ENCODE assay signal across 25 cellular contexts in the genomic region with DNA sequence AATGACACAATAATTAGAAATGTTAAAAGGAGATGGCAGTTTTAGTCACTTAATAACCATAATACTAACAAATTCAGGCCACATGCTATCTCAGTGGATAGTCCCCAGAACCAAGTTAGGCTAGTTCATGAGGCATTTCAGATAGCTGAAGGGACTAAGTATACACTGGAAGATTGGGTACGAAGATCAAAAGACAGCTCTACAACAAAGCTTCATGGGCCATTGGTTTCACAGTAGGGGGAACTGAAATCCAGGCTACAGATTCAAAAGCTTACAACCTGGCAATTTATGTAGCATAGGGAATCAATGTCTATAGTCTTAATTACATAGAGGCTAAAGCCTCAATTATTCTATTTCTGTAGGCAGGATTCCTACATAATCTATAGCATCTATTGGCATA.
DNase-seq lines count a peak whose midpoint lies in the region; ATAC-seq, FAIRE-seq and TF ChIP-seq lines count a peak whose summit lies in the region.
"Had no signal": no experiment of that assay in that cellular context is flagged by ENCODE, and none has a peak within 500 bp of the region (broad histone marks: within the 10 kb centered on the region; RNA-seq: fewer than 3 reads in every experiment).

No MANE protein-coding gene starts in this region.

- no peak for TF ChIP-seq RAD21 in GM12878 (IDR thresholded peaks at IDR 0.05; ENCODE audit: insufficient read depth, low read depth, low read length)

- no peak overlapping the region for H3K27ac ChIP-seq in BLaER1 treated with 17β-estradiol and CSF1 and Interleukin-3, amounts not matched to agents 10 nM and 100 nM
- H3K27ac ChIP-seq in GM12878 (ENCODE audit: control insufficient read depth, insufficient read depth) = no peak overlapping the region
- no peak overlapping the region for H3K27ac ChIP-seq in neural progenitor cell
- H3K27ac ChIP-seq in neuronal stem cell (replicated peaks; ENCODE audit: low read length) = no peak overlapping the region
- no peak overlapping the region for H3K27ac ChIP-seq in heart right ventricle
- H3K27ac ChIP-seq in esophagus squamous epithelium = no peak overlapping the region
- H3K27ac ChIP-seq: A549, C4-2B had no signal

- H4K20me1 ChIP-seq in BLaER1 treated with 17β-estradiol and CSF1 and Interleukin-3, amounts not matched to agents 10 nM and 100 nM = no peaks in the 10 kb centered on the region
- H4K20me1 ChIP-seq in GM12878 (ENCODE audit: control insufficient read depth, insufficient read depth) (no peaks in the 10 kb centered on the region), neural progenitor cell (ENCODE audit: low read depth) (no peaks in the 10 kb centered on the region)

- no peaks in the 10 kb centered on the region for H3K79me2 ChIP-seq in GM12878 (ENCODE audit: control insufficient read depth, insufficient read depth, low read length)
- no peaks in the 10 kb centered on the region for H3K79me2 ChIP-seq in neural progenitor cell (ENCODE audit: low read depth)

- H3K4me2 ChIP-seq in BLaER1 treated with 17β-estradiol and CSF1 and Interleukin-3, amounts not matched to agents 10 nM and 100 nM = peak overlapping the region in 6 of 11 experiments; percentile 12 to 39 (median 24); a peak in 8 of 22 replicates
- H3K4me2 ChIP-seq in GM12878 (ENCODE audit: control insufficient read depth, insufficient read depth) = no peak overlapping the region
- H3K4me2 ChIP-seq in neural progenitor cell = no peak overlapping the region
- no peak overlapping the region for H3K4me2 ChIP-seq in neuronal stem cell (ENCODE audit: insufficient read depth, low read length, poor library complexity, severe bottlenecking)
- H3K4me2 ChIP-seq: A549 had no signal

- SMC1A ChIA-PET in GM12878 (lab: Charles Lee; ENCODE audit: uncharacterized antibody, unreplicated experiment) = interaction anchor here (0.6 to 1.4 kb wide), 5 partner anchors 15 to 235 kb away, joined by 3 to 5 read pairs (median 3); no protein-coding TSS in a partner anchor

- H3K14ac ChIP-seq in neuronal stem cell (ENCODE audit: low read length) = no peak overlapping the region

- peaks cover 10% of the 10 kb centered on the region for H3K9me3 Mint-ChIP-seq in neural progenitor cell
- H3K9me3 Mint-ChIP-seq: CD8-positive, alpha-beta T cell had no signal

- FAIRE-seq in GM12878 (lab: Jason Lieb, UNC) = peak; percentile 56
- FAIRE-seq: A549, G401.6, GM12892, H54 had no signal

- H4K91ac ChIP-seq in neuronal stem cell (ENCODE audit: low read depth, low read length, poor library complexity) = no peak overlapping the region

- POLR2A ChIA-PET in GM12878 (lab: Charles Lee) = interaction anchor here (0.7 kb wide), 1 partner anchor 110 kb away, joined by 4 read pairs; no protein-coding TSS in a partner anchor

- peak; percentile 34 for DNase-seq in NCI-H345 (lab: John Stamatoyannopoulos, UW)
- DNase-seq in GM12878 (ENCODE audit: low read depth, low spot score) = no peak
- peak; percentile 14 for DNase-seq in neural progenitor cell (ENCODE audit: low spot score)
- no peak for DNase-seq in neuronal stem cell (ENCODE audit: low spot score)
- no peak for DNase-seq in heart right ventricle
- no peak for DNase-seq in esophagus squamous epithelium (lab: John Stamatoyannopoulos, UW)
- DNase-seq: 8988T; ACHN; AML-193; BE2C; Caco-2; CD4-positive, CD25-positive, alpha-beta regulatory T cell; CD8-positive, alpha-beta T cell; DMS153; DND-41; GOT3; HFFc6 had no signal

- H3K27ac Mint-ChIP-seq in neural progenitor cell = no peak overlapping the region
- H3K27ac Mint-ChIP-seq: CD4-positive, CD25-positive, alpha-beta regulatory T cell; CD8-positive, alpha-beta T cell; HFFc6 had no signal

- no peak overlapping the region for H4K8ac ChIP-seq in neuronal stem cell (ENCODE audit: low read depth, low read length)

- H3K23ac ChIP-seq in neuronal stem cell (ENCODE audit: low read depth, low read length, poor library complexity) = no peak overlapping the region

- H3K9ac ChIP-seq in BLaER1 treated with 17β-estradiol and CSF1 and Interleukin-3, amounts not matched to agents 10 nM and 100 nM = no peak overlapping the region
- no peak overlapping the region for H3K9ac ChIP-seq in GM12878 (ENCODE audit: control insufficient read depth, insufficient read depth, low read length)
- H3K9ac ChIP-seq in neural progenitor cell = no peak overlapping the region
- H3K9ac ChIP-seq in neuronal stem cell (ENCODE audit: low read depth, low read length, poor library complexity) = no peak overlapping the region

- peaks cover 22 to 30% (median 25%) of the 10 kb centered on the region in 11 experiments for H3K9me3 ChIP-seq in BLaER1 treated with 17β-estradiol and CSF1 and Interleukin-3, amounts not matched to agents 10 nM and 100 nM (replicated peaks in 1 of 11)
- H3K9me3 ChIP-seq in GM12878 (replicated peaks; ENCODE audit: control insufficient read depth, insufficient read depth, low read length) (no peaks in the 10 kb centered on the region; the same call in 2 of the 3 replicates), neural progenitor cell (ENCODE audit: low read depth) (no peaks in the 10 kb centered on the region), neuronal stem cell (replicated peaks in 1 of 2; ENCODE audit: control insufficient read depth in 2 of 2, insufficient read depth in 1 of 2, low read depth in 1 of 2, low read length in 2 of 2) (no peaks in the 10 kb centered on the region), heart right ventricle (peaks cover 0 to 5% (median 0%) of the 10 kb centered on the region in 11 donors), esophagus squamous epithelium (no peaks in the 10 kb centered on the region)
- H3K9me3 ChIP-seq: A549, BE2C, Caco-2, HAP-1 had no signal

- H2BK120ac ChIP-seq in neuronal stem cell (ENCODE audit: low read depth, low read length) = no peak overlapping the region

- no peak overlapping the region for H2BK12ac ChIP-seq in neuronal stem cell (ENCODE audit: low read length)

- ATAC-seq in GM12878 (peak; percentile 66), heart right ventricle (no peak), HG03045 (IDR thresholded peaks at IDR 0.05; ENCODE audit: unreplicated experiment) (no peak)
- ATAC-seq: A549; CD8-positive, alpha-beta T cell had no signal

- RAD21 ChIA-PET in GM12878 (lab: Charles Lee; ENCODE audit: unreplicated experiment) = interaction anchor here (0.9 to 1.1 kb wide), 2 partner anchors 202 to 252 kb away, joined by 3 read pairs; no protein-coding TSS in a partner anchor

- intact Hi-C loops in GM12878 (cut with micrococcal nuclease; ENCODE audit: unreplicated experiment) (no loop called here), heart right ventricle (cut with DNase I) (no loop called here), esophagus squamous epithelium (cut with DNase I) (no loop called here)

- no peaks in the 10 kb centered on the region for H3F3A ChIP-seq in neural progenitor cell (ENCODE audit: low read depth)

- peaks cover 7% of the 10 kb centered on the region for H3K27me3 Mint-ChIP-seq in neural progenitor cell (ENCODE audit: insufficient read depth, low read depth)

- no peak overlapping the region for H3K4ac ChIP-seq in neuronal stem cell (ENCODE audit: low read length)

- TF ChIP-seq POLR2A in GM12878 (IDR thresholded peaks at IDR 0.05; ENCODE audit: low read depth, low read length) = no peak
- TF ChIP-seq POLR2A in esophagus squamous epithelium (IDR thresholded peaks at IDR 0.05) = no peak

- CTCF ChIA-PET in GM12878 (lab: Yijun Ruan, JAX) = interaction anchor here (1.1 kb wide), 2 partner anchors 16 to 171 kb away, joined by 3 to 4 read pairs; no protein-coding TSS in a partner anchor

- no peak overlapping the region for H3K4me3 Mint-ChIP-seq in neural progenitor cell
- H3K4me3 Mint-ChIP-seq: CD8-positive, alpha-beta T cell; HFFc6 had no signal

- H2AFZ ChIP-seq in GM12878 (ENCODE audit: control insufficient read depth, low read depth, low read length) (no peak overlapping the region), neural progenitor cell (replicated peaks) (no peak overlapping the region), neuronal stem cell (ENCODE audit: low read length) (no peak overlapping the region)

- H2BK15ac ChIP-seq in neuronal stem cell (ENCODE audit: low read length) = no peak overlapping the region

- no peaks in the 10 kb centered on the region for H3K27me3 ChIP-seq in BLaER1 treated with 17β-estradiol and CSF1 and Interleukin-3, amounts not matched to agents 10 nM and 100 nM
- H3K27me3 ChIP-seq in GM12878 (replicated peaks in 1 of 2; ENCODE audit: control insufficient read depth in 2 of 2, insufficient read depth in 2 of 2, low read length in 1 of 2) (no peaks in the 10 kb centered on the region), neural progenitor cell (no peaks in the 10 kb centered on the region), neuronal stem cell (ENCODE audit: control insufficient read depth in 3 of 3, insufficient read depth in 3 of 3, low read depth in 1 of 3, low read length in 3 of 3) (no peaks in the 10 kb centered on the region), heart right ventricle (no peaks in the 10 kb centered on the region), esophagus squamous epithelium (no peaks in the 10 kb centered on the region)
- H3K27me3 ChIP-seq: BE2C had no signal

- no TSS peak for BruUV-seq in GM12878 (replicated peaks; lab: Mats Ljungman, UMichigan)

- peaks cover 0 to 23% (median 7%) of the 10 kb centered on the region in 10 experiments; a peak in 11 of 20 replicates for H3K4me1 ChIP-seq in BLaER1 treated with 17β-estradiol and CSF1 and Interleukin-3, amounts not matched to agents 10 nM and 100 nM
- H3K4me1 ChIP-seq in GM12878 (ENCODE audit: control insufficient read depth, insufficient read depth, low read length) = no peaks in the 10 kb centered on the region
- H3K4me1 ChIP-seq in neural progenitor cell = no peaks in the 10 kb centered on the region
- no peaks in the 10 kb centered on the region for H3K4me1 ChIP-seq in neuronal stem cell (ENCODE audit: control insufficient read depth in 2 of 2, insufficient read depth in 1 of 2, low read depth in 1 of 2, low read length in 2 of 2)
- H3K4me1 ChIP-seq in heart right ventricle = peaks cover 0 to 3% (median 0%) of the 10 kb centered on the region in 9 donors
- H3K4me1 ChIP-seq in esophagus squamous epithelium = no peaks in the 10 kb centered on the region
- H3K4me1 ChIP-seq: A549, BE2C, Caco-2, HAP-1 had no signal

- no peak overlapping the region for H2BK5ac ChIP-seq in neuronal stem cell (ENCODE audit: low read length)

- H3K18ac ChIP-seq in neuronal stem cell (ENCODE audit: low read length) = no peak overlapping the region

- no peaks in the 10 kb centered on the region for H3K36me3 Mint-ChIP-seq in neural progenitor cell
- H3K36me3 Mint-ChIP-seq: CD4-positive, CD25-positive, alpha-beta regulatory T cell; CD8-positive, alpha-beta T cell had no signal

- WGBS in GM12878 (ENCODE audit: insufficient coverage, insufficient replicate concordance, low lambda C conversion rate, missing lambda C conversion rate) = 0% methylated on average over 1 of the region's 1 CpG
- no CpG with 5 or more reads among the region's 1 CpG for WGBS in neuronal stem cell (ENCODE audit: extremely low coverage in 2 of 2, insufficient read length in 2 of 2, insufficient replicate concordance in 1 of 2), 2 donors
- 92 to 95% methylated on average over 1 of the region's 1 CpG for WGBS in heart right ventricle, 2 donors
- 57 to 80% methylated on average over 1 of the region's 1 CpG for WGBS in esophagus squamous epithelium, 2 donors

- H3K79me1 ChIP-seq in neuronal stem cell (ENCODE audit: low read depth, low read length) = no peaks in the 10 kb centered on the region

- H3K4me3 ChIP-seq in BLaER1 treated with 17β-estradiol and CSF1 and Interleukin-3, amounts not matched to agents 10 nM and 100 nM = no peak overlapping the region
- H3K4me3 ChIP-seq in GM12878 = no peak overlapping the region
- H3K4me3 ChIP-seq in neural progenitor cell = no peak overlapping the region
- H3K4me3 ChIP-seq in neuronal stem cell (ENCODE audit: low read length in 2 of 2) = no peak overlapping the region
- no peak overlapping the region for H3K4me3 ChIP-seq in heart right ventricle
- H3K4me3 ChIP-seq in esophagus squamous epithelium = no peak overlapping the region
- H3K4me3 ChIP-seq: A549, HAP-1 had no signal

- no peak overlapping the region for H2AK5ac ChIP-seq in neuronal stem cell (ENCODE audit: low read depth, low read length)

- no peak for TF ChIP-seq CTCF in GM12878 (IDR thresholded peaks at IDR 0.05 in 2 of 3, conservative IDR thresholded peaks at IDR 0.05 in 1 of 3; ENCODE audit: control insufficient read depth in 2 of 3, extremely low read depth in 1 of 3, insufficient read depth in 1 of 3, low read depth in 3 of 3, low read length in 3 of 3)
- TF ChIP-seq CTCF in neural progenitor cell (IDR thresholded peaks at IDR 0.05) = no peak
- TF ChIP-seq CTCF in heart right ventricle (IDR thresholded peaks at IDR 0.05) = no peak
- no peak for TF ChIP-seq CTCF in esophagus squamous epithelium (IDR thresholded peaks at IDR 0.05)

- peaks cover 7% of the 10 kb centered on the region for H3K4me1 Mint-ChIP-seq in neural progenitor cell
- H3K4me1 Mint-ChIP-seq: CD4-positive, CD25-positive, alpha-beta regulatory T cell had no signal

- no peak for TF ChIP-seq EP300 in GM12878 (IDR thresholded peaks at IDR 0.05; ENCODE audit: borderline replicate concordance in 1 of 2, control insufficient read depth in 1 of 2, low read depth in 2 of 2, low read length in 2 of 2)

- H3K36me3 ChIP-seq in BLaER1 treated with 17β-estradiol and CSF1 and Interleukin-3, amounts not matched to agents 10 nM and 100 nM = no peaks in the 10 kb centered on the region
- H3K36me3 ChIP-seq in GM12878 (ENCODE audit: control insufficient read depth in 2 of 2, insufficient read depth in 2 of 2, low read length in 1 of 2) = no peaks in the 10 kb centered on the region
- H3K36me3 ChIP-seq in neural progenitor cell = no peaks in the 10 kb centered on the region
- H3K36me3 ChIP-seq in neuronal stem cell (replicated peaks in 1 of 2; ENCODE audit: control insufficient read depth in 2 of 2, insufficient read depth in 2 of 2, low read length in 2 of 2) = no peaks in the 10 kb centered on the region
- no peaks in the 10 kb centered on the region for H3K36me3 ChIP-seq in heart right ventricle
- no peaks in the 10 kb centered on the region for H3K36me3 ChIP-seq in esophagus squamous epithelium
- H3K36me3 ChIP-seq: BE2C, HAP-1 had no signal

- in situ Hi-C loops in GM12878 (cut with MboI) = no loop called here

Comparison
In these comparisons a context has a peak if more than half of its experiments do, and no peak if none do; other contexts are left out.
1. H3K4me2 ChIP-seq: peak in BLaER1 treated with 17β-estradiol and CSF1 and Interleukin-3, amounts not matched to agents 10 nM and 100 nM (6 of 11); none in GM12878 (single experiment), neural progenitor cell (single experiment) and neuronal stem cell (single experiment).
2. DNase-seq: peak in NCI-H345 (single experiment) and neural progenitor cell (single experiment); none in GM12878 (single experiment), neuronal stem cell (single experiment), heart right ventricle (0 of 2) and esophagus squamous epithelium (single experiment).